In the genomic region with DNA sequence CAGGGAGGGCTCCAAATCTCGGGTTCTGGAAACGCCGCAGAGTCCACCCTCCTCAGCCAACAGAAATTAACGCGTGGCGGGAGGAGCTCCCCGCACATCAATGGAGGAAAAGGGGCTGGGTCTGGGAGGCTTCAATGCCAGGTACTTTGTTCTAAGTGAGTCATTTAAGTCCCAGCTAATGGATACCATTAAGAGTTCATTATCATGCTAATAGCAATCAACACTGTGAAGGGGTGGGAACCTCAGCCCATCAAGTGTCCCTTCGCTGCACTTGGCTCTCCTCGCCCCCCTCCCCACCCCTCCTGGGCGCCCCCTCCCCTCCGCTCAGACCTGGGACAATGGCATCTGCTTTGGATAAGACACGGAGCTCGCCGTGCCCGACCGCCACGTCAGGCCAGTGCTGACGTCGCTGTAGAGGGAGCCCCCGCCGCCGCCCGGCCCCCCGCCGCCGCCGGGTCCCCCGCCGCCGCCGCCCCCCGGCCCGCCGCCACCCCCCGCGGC, we compare ENCODE assay signal across 11 cellular contexts. TPM values are rescaled to one million over a fixed set of nuclear protein-coding genes. Genes with fewer than 3 reads are reported as not detected.
A peak's percentile ranks its signal among the peaks of the same experiment; 100 is the strongest.
DNase-seq lines count a peak whose midpoint lies in the region; ATAC-seq and TF ChIP-seq lines count a peak whose summit lies in the region.
"Had no signal": no experiment of that assay in that cellular context is flagged by ENCODE, and none has a peak within 500 bp of the region (broad histone marks: within the 10 kb centered on the region; RNA-seq: fewer than 3 reads in every experiment).

No MANE protein-coding gene starts in this region.

- peaks cover 71% of the 10 kb centered on the region for H3K27me3 Mint-ChIP-seq in neural crest cell (ENCODE audit: low read depth)

- no peak for TF ChIP-seq CTCF in AG10803 (conservative IDR thresholded peaks at IDR 0.05; ENCODE audit: low read length)
- no peak for TF ChIP-seq CTCF in fibroblast of villous mesenchyme (IDR thresholded peaks at IDR 0.05; ENCODE audit: insufficient read depth, low read depth, low read length)
- TF ChIP-seq CTCF in neural crest cell (conservative IDR thresholded peaks at IDR 0.05) = no peak

- peaks cover 7% of the 10 kb centered on the region for H3K36me3 ChIP-seq in NT2/D1 (ENCODE audit: insufficient read depth, insufficient read length, low read length)
- H3K36me3 ChIP-seq: tibial nerve had no signal

- no peak overlapping the region for H3K9ac ChIP-seq in NT2/D1 (ENCODE audit: insufficient read length, low read depth)

- peak overlapping the region; percentile 36 for H3K4me3 ChIP-seq in AG10803 (ENCODE audit: low read length)
- peak overlapping the region; percentile 28 for H3K4me3 ChIP-seq in NT2/D1 (ENCODE audit: insufficient read length, low read depth)
- H3K4me3 ChIP-seq in fibroblast of villous mesenchyme (ENCODE audit: low read depth, low read length) = peak overlapping the region; percentile 32

- DNase-seq in AG10803 (ENCODE audit: low read depth) = no peak
- no peak for DNase-seq in NT2/D1 (ENCODE audit: low read depth, low spot score)
- DNase-seq in fibroblast of villous mesenchyme (ENCODE audit: low read depth) = no peak
- no peak for DNase-seq in neural crest cell (ENCODE audit: low read depth, low spot score)
- DNase-seq in NCI-H446 (lab: John Stamatoyannopoulos, UW) = no peak
- DNase-seq in mucosa of gallbladder (ENCODE audit: low spot score) = no peak
- DNase-seq in left lobe of liver (ENCODE audit: low spot score) = no peak
- DNase-seq in activated CD4-positive, alpha-beta T cell treated with anti-CD3 and anti-CD28 coated beads, Interleukin-2, amount 50 U/mL, for 48 hours = no peak
- DNase-seq: NCI-H187 treated with DMSO at 0.1 percent for 48 hours had no signal

- peaks cover 42% of the 10 kb centered on the region for H3K4me1 Mint-ChIP-seq in neural crest cell

- H3K9me3 Mint-ChIP-seq in neural crest cell = no peaks in the 10 kb centered on the region

- no peaks in the 10 kb centered on the region for H3K36me3 Mint-ChIP-seq in neural crest cell (ENCODE audit: low read depth)

- no peak overlapping the region for H3K27ac Mint-ChIP-seq in neural crest cell (ENCODE audit: unreplicated experiment)

- no peak for ATAC-seq in left lobe of liver

- H3K4me3 Mint-ChIP-seq in neural crest cell = peak overlapping the region; percentile 78

- H3K4me1 ChIP-seq in NT2/D1 (ENCODE audit: insufficient read depth, insufficient read length) = peaks cover 5% of the 10 kb centered on the region

- H3K27me3 ChIP-seq in NT2/D1 (ENCODE audit: insufficient read depth, insufficient read length) = peaks cover 5% of the 10 kb centered on the region
- H3K27me3 ChIP-seq: tibial nerve had no signal

- H3K9me3 ChIP-seq in NT2/D1 (ENCODE audit: insufficient read depth, low read length) = peaks cover 7% of the 10 kb centered on the region; the same call in 1 of the 2 replicates
- H3K9me3 ChIP-seq: tibial nerve had no signal

RNA-seq across cellular contexts. Expression of a gene that starts 3.0 kb away (rescaled TPM):
- total RNA-seq in fibroblast of villous mesenchyme (8.7 and 11.2 TPM in 2 replicates), neural crest cell (3.5 and 3.7 TPM in 2 replicates), mucosa of gallbladder (9.4 TPM), left lobe of liver (5.7 TPM)

RNA-seq across cellular contexts. Expression of a gene that starts 33.9 kb away (rescaled TPM):
- not detected in 2 replicates for total RNA-seq in fibroblast of villous mesenchyme
- total RNA-seq in neural crest cell = not detected in 2 replicates
- total RNA-seq in mucosa of gallbladder = not detected
- total RNA-seq in left lobe of liver = not detected
- total RNA-seq: posterior vena cava had no signal
